In the genomic region with DNA sequence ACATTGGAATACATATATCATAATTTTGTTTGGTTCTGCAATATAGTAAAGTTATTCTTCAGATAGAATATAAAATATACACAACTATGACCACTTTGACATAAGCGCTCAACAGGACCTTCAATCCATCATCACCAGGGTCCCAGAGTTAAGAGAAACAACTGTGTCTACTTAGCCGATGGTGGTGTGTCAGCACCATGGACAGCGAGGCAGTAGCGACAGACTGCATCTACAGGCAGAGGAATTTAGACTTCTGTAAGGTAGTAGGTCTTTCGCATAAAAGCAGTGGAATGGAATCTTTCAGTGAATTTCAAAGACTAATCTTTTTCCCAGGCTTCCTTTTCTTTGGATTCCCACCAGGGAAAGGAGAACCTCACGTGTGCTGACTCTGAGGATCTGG, we compare ENCODE assay signal across 8 cellular contexts. TPM values are rescaled to one million over a fixed set of nuclear protein-coding genes. Genes with fewer than 3 reads are reported as not detected.
DNase-seq lines count a peak whose midpoint lies in the region; ATAC-seq, FAIRE-seq and TF ChIP-seq lines count a peak whose summit lies in the region.

No MANE protein-coding gene starts in this region.

- no TSS peak for BruUV-seq in GM12878 (replicated peaks; lab: Mats Ljungman, UMichigan)

- no peak overlapping the region for H2BK120ac ChIP-seq in mesendoderm (ENCODE audit: low read depth, low read length)

- no peak overlapping the region for H2BK15ac ChIP-seq in mesendoderm (replicated peaks; ENCODE audit: low read depth)

- H4K20me1 ChIP-seq in GM12878 (ENCODE audit: control insufficient read depth, insufficient read depth): no peaks in the 10 kb centered on the region

- H3K79me2 ChIP-seq in GM12878 (ENCODE audit: control insufficient read depth, insufficient read depth, low read length) (no peaks in the 10 kb centered on the region), mesendoderm (ENCODE audit: control insufficient read depth, insufficient read depth, low read length) (no peaks in the 10 kb centered on the region)

- no peak overlapping the region for H3K4ac ChIP-seq in mesendoderm (ENCODE audit: low read depth, low read length)

- no peak overlapping the region for H3K27ac ChIP-seq in GM12878 (ENCODE audit: control insufficient read depth, insufficient read depth)
- H3K27ac ChIP-seq in mesendoderm (ENCODE audit: low read depth, low read length): no peak overlapping the region

- H3K9me3 ChIP-seq in GM12878 (replicated peaks; ENCODE audit: control insufficient read depth, insufficient read depth, low read length): no peaks in the 10 kb centered on the region

- TF ChIP-seq CTCF in NB4 (IDR thresholded peaks at IDR 0.05; ENCODE audit: low read depth, low read length) (no peak), GM12878 (IDR thresholded peaks at IDR 0.05 in 2 of 3, conservative IDR thresholded peaks at IDR 0.05 in 1 of 3; ENCODE audit: control insufficient read depth in 2 of 3, extremely low read depth in 1 of 3, insufficient read depth in 1 of 3, low read depth in 3 of 3, low read length in 3 of 3) (no peak)

- H3K4me1 ChIP-seq in GM12878 (ENCODE audit: control insufficient read depth, insufficient read depth, low read length) (no peaks in the 10 kb centered on the region), mesendoderm (ENCODE audit: control insufficient read depth, low read depth, low read length) (no peaks in the 10 kb centered on the region)

- H3K27me3 ChIP-seq in GM12878 (replicated peaks in 1 of 2; ENCODE audit: control insufficient read depth in 2 of 2, insufficient read depth in 2 of 2, low read length in 1 of 2) (no peaks in the 10 kb centered on the region; a peak in 1 of 4 replicates), mesendoderm (ENCODE audit: insufficient read depth, low read length, poor library complexity) (no peaks in the 10 kb centered on the region)

- no peak overlapping the region for H4K8ac ChIP-seq in mesendoderm (ENCODE audit: low read depth, low read length)

- FAIRE-seq in GM12878 (lab: Jason Lieb, UNC): no peak

- H2AFZ ChIP-seq in GM12878 (ENCODE audit: control insufficient read depth, low read depth, low read length): no peak overlapping the region

- H4K5ac ChIP-seq in mesendoderm (ENCODE audit: low read length): no peak overlapping the region

- H3K56ac ChIP-seq in mesendoderm (ENCODE audit: low read length): no peak overlapping the region

- CTCF ChIA-PET in GM12878 (lab: Yijun Ruan, JAX): no interaction called here

- no peak overlapping the region for H3K23ac ChIP-seq in mesendoderm (ENCODE audit: low read length)

- DNase-seq in Caki2 (ENCODE audit: low read depth) (peak; percentile 30), NB4 (ENCODE audit: low read depth) (peak; percentile 68), GM12878 (ENCODE audit: low read depth, low spot score) (no peak), mesendoderm (peak; percentile 80), NCI-H2107 (lab: John Stamatoyannopoulos, UW) (no peak)

- SMC1A ChIA-PET in GM12878 (lab: Charles Lee; ENCODE audit: uncharacterized antibody, unreplicated experiment): interaction anchor here (0.6 kb wide), 1 partner anchor 480 kb away, joined by 4 read pairs; no protein-coding TSS in a partner anchor

- H3K18ac ChIP-seq in mesendoderm (ENCODE audit: low read length): no peak overlapping the region

- H2AK5ac ChIP-seq in mesendoderm (ENCODE audit: low read length): no peak overlapping the region

- no peak for TF ChIP-seq EP300 in GM12878 (IDR thresholded peaks at IDR 0.05; ENCODE audit: borderline replicate concordance in 1 of 2, control insufficient read depth in 1 of 2, low read depth in 2 of 2, low read length in 2 of 2)

- H3K36me3 ChIP-seq in GM12878 (ENCODE audit: control insufficient read depth in 2 of 2, insufficient read depth in 2 of 2, low read length in 1 of 2) (no peaks in the 10 kb centered on the region), mesendoderm (ENCODE audit: control insufficient read depth, insufficient read depth, low read length) (no peaks in the 10 kb centered on the region)

- no peak for TF ChIP-seq POLR2A in NB4 (IDR thresholded peaks at IDR 0.05; ENCODE audit: extremely low read depth, insufficient read length)
- no peak for TF ChIP-seq POLR2A in GM12878 (IDR thresholded peaks at IDR 0.05; ENCODE audit: low read depth, low read length)

- no peak for TF ChIP-seq RAD21 in GM12878 (IDR thresholded peaks at IDR 0.05; ENCODE audit: insufficient read depth, low read depth, low read length)

- POLR2A ChIA-PET in GM12878 (lab: Charles Lee): interaction anchor here (0.7 kb wide), 1 partner anchor 40 kb away, joined by 4 read pairs; no protein-coding TSS in a partner anchor

- peak; percentile 52; the same call in 2 of the 3 replicates for ATAC-seq in GM12878
- ATAC-seq in HG02798 (IDR thresholded peaks at IDR 0.05; ENCODE audit: poor library complexity, unreplicated experiment): no peak
- no peak for ATAC-seq in GM19035 (IDR thresholded peaks at IDR 0.05; ENCODE audit: unreplicated experiment)
- no peak for ATAC-seq in GM18498 (IDR thresholded peaks at IDR 0.05; ENCODE audit: unreplicated experiment)

- WGBS in GM12878 (ENCODE audit: insufficient coverage, insufficient replicate concordance, low lambda C conversion rate, missing lambda C conversion rate): 57% methylated on average over 6 of the region's 6 CpGs
- whole genome bisulfite sequencing in mesendoderm (ENCODE audit: extremely low coverage, insufficient coverage, low lambda C conversion rate): no CpG with 5 or more reads among the region's 6 CpGs

- H3K4me2 ChIP-seq in GM12878 (ENCODE audit: control insufficient read depth, insufficient read depth) (no peak overlapping the region), mesendoderm (ENCODE audit: low read length) (no peak overlapping the region)

- H3K4me3 ChIP-seq in NB4 (ENCODE audit: low read depth, low read length): no peak overlapping the region
- H3K4me3 ChIP-seq in GM12878: no peak overlapping the region
- H3K4me3 ChIP-seq in mesendoderm (ENCODE audit: low read length): no peak overlapping the region

- no peaks in the 10 kb centered on the region for H3K79me1 ChIP-seq in mesendoderm (ENCODE audit: low read length)

- intact Hi-C loops in GM12878 (cut with micrococcal nuclease; ENCODE audit: unreplicated experiment): no loop called here

- RAD21 ChIA-PET in GM12878 (lab: Charles Lee; ENCODE audit: unreplicated experiment): no interaction called here

- no peak overlapping the region for H2BK5ac ChIP-seq in mesendoderm (ENCODE audit: low read length)

- no peak overlapping the region for H3K9ac ChIP-seq in GM12878 (ENCODE audit: control insufficient read depth, insufficient read depth, low read length)
- no peak overlapping the region for H3K9ac ChIP-seq in mesendoderm (ENCODE audit: low read length)

- in situ Hi-C loops in Caki2 (cut with HindIII; ENCODE audit: low pct_unique_long_range_greater_than_20kb, low sequenced_read_pairs) (no loop called here), GM12878 (cut with MboI) (no loop called here)

TF ChIP-seq in GM12878, 131 proteins besides CTCF, POLR2A, EP300 and RAD21:
- TF ChIP-seq, protein P1, sequence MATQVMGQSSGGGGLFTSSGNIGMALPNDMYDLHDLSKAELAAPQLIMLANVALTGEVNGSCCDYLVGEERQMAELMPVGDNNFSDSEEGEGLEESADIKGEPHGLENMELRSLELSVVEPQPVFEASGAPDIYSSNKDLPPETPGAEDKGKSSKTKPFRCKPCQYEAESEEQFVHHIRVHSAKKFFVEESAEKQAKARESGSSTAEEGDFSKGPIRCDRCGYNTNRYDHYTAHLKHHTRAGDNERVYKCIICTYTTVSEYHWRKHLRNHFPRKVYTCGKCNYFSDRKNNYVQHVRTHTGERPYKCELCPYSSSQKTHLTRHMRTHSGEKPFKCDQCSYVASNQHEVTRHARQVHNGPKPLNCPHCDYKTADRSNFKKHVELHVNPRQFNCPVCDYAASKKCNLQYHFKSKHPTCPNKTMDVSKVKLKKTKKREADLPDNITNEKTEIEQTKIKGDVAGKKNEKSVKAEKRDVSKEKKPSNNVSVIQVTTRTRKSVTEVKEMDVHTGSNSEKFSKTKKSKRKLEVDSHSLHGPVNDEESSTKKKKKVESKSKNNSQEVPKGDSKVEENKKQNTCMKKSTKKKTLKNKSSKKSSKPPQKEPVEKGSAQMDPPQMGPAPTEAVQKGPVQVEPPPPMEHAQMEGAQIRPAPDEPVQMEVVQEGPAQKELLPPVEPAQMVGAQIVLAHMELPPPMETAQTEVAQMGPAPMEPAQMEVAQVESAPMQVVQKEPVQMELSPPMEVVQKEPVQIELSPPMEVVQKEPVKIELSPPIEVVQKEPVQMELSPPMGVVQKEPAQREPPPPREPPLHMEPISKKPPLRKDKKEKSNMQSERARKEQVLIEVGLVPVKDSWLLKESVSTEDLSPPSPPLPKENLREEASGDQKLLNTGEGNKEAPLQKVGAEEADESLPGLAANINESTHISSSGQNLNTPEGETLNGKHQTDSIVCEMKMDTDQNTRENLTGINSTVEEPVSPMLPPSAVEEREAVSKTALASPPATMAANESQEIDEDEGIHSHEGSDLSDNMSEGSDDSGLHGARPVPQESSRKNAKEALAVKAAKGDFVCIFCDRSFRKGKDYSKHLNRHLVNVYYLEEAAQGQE (IDR thresholded peaks at IDR 0.05; ENCODE audit: low read depth, low read length): peak; percentile 97
- TF ChIP-seq MXI1 (IDR thresholded peaks at IDR 0.05; ENCODE audit: low read depth, low read length) (no peak), TAF1 (IDR thresholded peaks at IDR 0.05; ENCODE audit: borderline replicate concordance, low read depth, low read length) (no peak), RFX5 (IDR thresholded peaks at IDR 0.05; ENCODE audit: low read depth, low read length) (no peak)

RNA-seq across cellular contexts. Expression of a gene that starts 20.5 kb away (rescaled TPM):
- 60.9 and 74.8 TPM in 2 replicates for total RNA-seq in Caki2 (2014; rRNA removed; shearing (Covaris generic); ENCODE audit: low replicate concordance)
- total RNA-seq in GM12878 (2013; cell fraction: nucleolus; rRNA removed): 188 and 193 TPM in 2 replicates
- total RNA-seq in GM12878 (2014; rRNA removed): 84.8 and 91.6 TPM in 2 replicates
- total RNA-seq in GM12878 (2014; rRNA removed; fragmentation: Illumina TruSeq; extraction: Trizol): 119 TPM in 2 replicates
- total RNA-seq in GM12878 (2021): 148 and 152 TPM in 2 replicates
- polyA plus RNA-seq in GM12878 (2011; ENCODE audit: low read depth): 39.7 TPM
- 141 and 231 TPM in 2 replicates for polyA plus RNA-seq in GM12878 (2011; rRNA removed)
- 41.0 and 52.1 TPM in 2 replicates for polyA plus RNA-seq in GM12878 (2011; cell fraction: cytosol; rRNA removed)
- polyA plus RNA-seq in GM12878 (2011; cell fraction: nucleus; rRNA removed): 72.0 and 111 TPM in 2 replicates
- polyA plus RNA-seq in GM12878 (2012): 49.3 and 71.0 TPM in 2 replicates
- 106 and 123 TPM in 2 replicates for polyA plus RNA-seq in GM12878 (2014; fragmentation: Illumina TruSeq; extraction: Trizol)
- 10 to 100 TPM; 34.1 to 62.5 TPM for polyA plus RNA-seq in GM12878 (2014; fragmentation: Nextera tagmentation; extraction: Ambion mirVana)
- 62.1 and 76.3 TPM in 2 replicates for polyA plus RNA-seq in GM12878 (2014; rRNA removed)
- polyA plus RNA-seq in GM12878 (2016; fragmentation: Nextera tagmentation; extraction: Ambion mirVana): 100 to 1,000 TPM in 1 of 2 experiments, 10 to 100 TPM in 1; 93.6 to 100 TPM
- 88.7 and 183 TPM in 2 replicates for polyA minus RNA-seq in GM12878 (2011; rRNA and poly(A)+ RNA removed)
- polyA minus RNA-seq in GM12878 (2011; cell fraction: cytosol; rRNA and poly(A)+ RNA removed): 89.8 and 96.9 TPM in 2 replicates
- 47.3 and 91.6 TPM in 2 replicates for polyA minus RNA-seq in GM12878 (2011; cell fraction: nucleus; rRNA and poly(A)+ RNA removed)
- 87.5 TPM for polyA plus RNA-seq in mesendoderm (2013, experiment 1 of 2)
- 86.2 TPM for polyA plus RNA-seq in mesendoderm (2013, experiment 2 of 2)

Comparison
In these comparisons a context has a peak if more than half of its experiments do, and no peak if none do; other contexts are left out.
1. DNase-seq: peak in Caki2 (single experiment), NB4 (single experiment) and mesendoderm (single experiment); none in GM12878 (single experiment) and NCI-H2107 (single experiment).